Comparison of ENCODE assay signal across 8 cellular contexts in genomic region chr2:191677646-191678436, GRCh38. TPM values are rescaled to one million over a fixed set of nuclear protein-coding genes. Genes with fewer than 3 reads are reported as not detected.
DNase-seq lines count a peak whose midpoint lies in the region; ATAC-seq and TF ChIP-seq lines count a peak whose summit lies in the region.

Gene NABP1, plus strand, starts transcription at chr2:191678136. Its CDS starts 479 bp downstream, at chr2:191678615.

- peak within 1 kb of the TSS; percentile 97 to 99 for H3K27ac ChIP-seq in left lung

- ATAC-seq in GM19397 (IDR thresholded peaks at IDR 0.05; ENCODE audit: unreplicated experiment) (peak; percentile 76), HG03565 (IDR thresholded peaks at IDR 0.05; ENCODE audit: unreplicated experiment) (peak; percentile 47), left lung (peak; percentile 98)

- peaks cover 11 to 66% of the 10 kb centered on the region in 2 donors for H3K4me1 ChIP-seq in left lung

- H3K4me3 ChIP-seq in left lung = peak within 1 kb of the TSS; percentile 70 to 72

- no peaks in the 10 kb centered on the region for H3K9me3 ChIP-seq in left lung

- no peak for TF ChIP-seq CTCF in left lung (IDR thresholded peaks at IDR 0.05)

- peaks cover 0 to 16% of the 10 kb centered on the region in 2 donors for H3K36me3 ChIP-seq in left lung

- H3K27me3 ChIP-seq in left lung = no peaks in the 10 kb centered on the region

- intact Hi-C loops in left lung (cut with DNase I) = no loop called here

- DNase-seq in CD1c-positive myeloid dendritic cell (ENCODE audit: extremely low spot score) (peak; percentile 99), NCI-H774 (lab: John Stamatoyannopoulos, UW) (peak; percentile 92), dedifferentiated amniotic fluid mesenchymal stem cell (ENCODE audit: extremely low spot score) (peak; percentile 95), left lung (peak; percentile 99 to 100)
- DNase-seq in activated CD4-positive, alpha-beta T cell treated with anti-CD3 and anti-CD28 coated beads, Interleukin-2, amount 50 U/mL, for 24 hours (ENCODE audit: low read depth in 1 of 2, low spot score in 1 of 2) = peak; percentile 95 to 97
- peak; percentile 99 for DNase-seq in stimulated activated CD4-positive, alpha-beta T cell treated with anti-CD3 and anti-CD28 coated beads, Interleukin-2, amount 100 ng/mL, for 4 hours (ENCODE audit: low read depth)

RNA-seq across cellular contexts. Expression of gene NABP1, which starts in this region (rescaled TPM):
- 100 to 1,000 TPM in 1 of 2 donors, 10 to 100 TPM in 1; 41.4 to 122 TPM for total RNA-seq in left lung

Comparison
In these comparisons a context has a peak if more than half of its experiments do, and no peak if none do; other contexts are left out.
1. Peak in every context shown above with its lines: DNase-seq, ATAC-seq, H3K4me3 ChIP-seq and H3K27ac ChIP-seq.
2. ATAC-seq: peak in every context shown above with its lines; median percentile 98 in left lung; 76 in GM19397; 47 in HG03565.